ENCODE assay signal across 1 cellular context in genomic region chr7:50981743-50982142, GRCh38.
TF ChIP-seq lines count a peak whose summit lies in the region.

No MANE protein-coding gene starts in this region.

TF ChIP-seq in GM23338, 12 proteins besides CTCF, POLR2A, EP300 and RAD21 (continued from another document):
- no peak for TF ChIP-seq ZNF462 (CRISPR knock-in tag; IDR thresholded peaks at IDR 0.05)
- no peak for TF ChIP-seq STAT1 (IDR thresholded peaks at IDR 0.05; ENCODE audit: unreplicated experiment)
- TF ChIP-seq, protein P1, sequence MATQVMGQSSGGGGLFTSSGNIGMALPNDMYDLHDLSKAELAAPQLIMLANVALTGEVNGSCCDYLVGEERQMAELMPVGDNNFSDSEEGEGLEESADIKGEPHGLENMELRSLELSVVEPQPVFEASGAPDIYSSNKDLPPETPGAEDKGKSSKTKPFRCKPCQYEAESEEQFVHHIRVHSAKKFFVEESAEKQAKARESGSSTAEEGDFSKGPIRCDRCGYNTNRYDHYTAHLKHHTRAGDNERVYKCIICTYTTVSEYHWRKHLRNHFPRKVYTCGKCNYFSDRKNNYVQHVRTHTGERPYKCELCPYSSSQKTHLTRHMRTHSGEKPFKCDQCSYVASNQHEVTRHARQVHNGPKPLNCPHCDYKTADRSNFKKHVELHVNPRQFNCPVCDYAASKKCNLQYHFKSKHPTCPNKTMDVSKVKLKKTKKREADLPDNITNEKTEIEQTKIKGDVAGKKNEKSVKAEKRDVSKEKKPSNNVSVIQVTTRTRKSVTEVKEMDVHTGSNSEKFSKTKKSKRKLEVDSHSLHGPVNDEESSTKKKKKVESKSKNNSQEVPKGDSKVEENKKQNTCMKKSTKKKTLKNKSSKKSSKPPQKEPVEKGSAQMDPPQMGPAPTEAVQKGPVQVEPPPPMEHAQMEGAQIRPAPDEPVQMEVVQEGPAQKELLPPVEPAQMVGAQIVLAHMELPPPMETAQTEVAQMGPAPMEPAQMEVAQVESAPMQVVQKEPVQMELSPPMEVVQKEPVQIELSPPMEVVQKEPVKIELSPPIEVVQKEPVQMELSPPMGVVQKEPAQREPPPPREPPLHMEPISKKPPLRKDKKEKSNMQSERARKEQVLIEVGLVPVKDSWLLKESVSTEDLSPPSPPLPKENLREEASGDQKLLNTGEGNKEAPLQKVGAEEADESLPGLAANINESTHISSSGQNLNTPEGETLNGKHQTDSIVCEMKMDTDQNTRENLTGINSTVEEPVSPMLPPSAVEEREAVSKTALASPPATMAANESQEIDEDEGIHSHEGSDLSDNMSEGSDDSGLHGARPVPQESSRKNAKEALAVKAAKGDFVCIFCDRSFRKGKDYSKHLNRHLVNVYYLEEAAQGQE (IDR thresholded peaks at IDR 0.05; ENCODE audit: unreplicated experiment) = no peak
- TF ChIP-seq ZNF114 (CRISPR knock-in tag; IDR thresholded peaks at IDR 0.05) = no peak
- no peak for TF ChIP-seq NANOG (IDR thresholded peaks at IDR 0.05; ENCODE audit: borderline replicate concordance)
- TF ChIP-seq POLR2AphosphoS5 (IDR thresholded peaks at IDR 0.05; ENCODE audit: low read depth) = no peak
- no peak for TF ChIP-seq JUNB (IDR thresholded peaks at IDR 0.05; ENCODE audit: unreplicated experiment)
